Comparison of ENCODE assay signal across 21 cellular contexts in genomic region chr16:2226918-2227317, GRCh38. TPM values are rescaled to one million over a fixed set of nuclear protein-coding genes. Genes with fewer than 3 reads are reported as not detected.
DNase-seq lines count a peak whose midpoint lies in the region; ATAC-seq, FAIRE-seq and TF ChIP-seq lines count a peak whose summit lies in the region.
"Had no signal": no experiment of that assay in that cellular context is flagged by ENCODE, and none has a peak within 500 bp of the region (broad histone marks: within the 10 kb centered on the region; RNA-seq: fewer than 3 reads in every experiment).

No MANE protein-coding gene starts in this region.

- no peaks in the 10 kb centered on the region for H3K9me3 ChIP-seq in A549
- H3K9me3 ChIP-seq in PC-3 (ENCODE audit: low read length), result no peaks in the 10 kb centered on the region
- H3K9me3 ChIP-seq in breast epithelium, result no peaks in the 10 kb centered on the region
- no peaks in the 10 kb centered on the region for H3K9me3 ChIP-seq in small intestine (ENCODE audit: control insufficient read depth, low read depth)
- H3K9me3 ChIP-seq: BLaER1, SJSA1 had no signal

- TF ChIP-seq CTCF in 22Rv1 (IDR thresholded peaks at IDR 0.05) (no peak), A549 (IDR thresholded peaks at IDR 0.05) (no peak), PC-3 (conservative IDR thresholded peaks at IDR 0.05; ENCODE audit: low read depth, low read length) (no peak), nephron (IDR thresholded peaks at IDR 0.05; ENCODE audit: unreplicated experiment in 3 of 3) (no peak), breast epithelium (IDR thresholded peaks at IDR 0.05) (no peak)

- BruUV-seq in PC-3 (replicated peaks; lab: Mats Ljungman, UMichigan), result no TSS peak

- no peaks in the 10 kb centered on the region for H3K27me3 Mint-ChIP-seq in nephron (ENCODE audit: low read depth)

- 87% methylated on average over 6 of the region's 6 CpGs for WGBS in A549 (ENCODE audit: missing lambda C conversion rate)
- WGBS in small intestine, 3 donors, result 90 to 94% (median 94%) methylated on average over 6 of the region's 6 CpGs

- H3K27ac ChIP-seq in 22Rv1, result peak overlapping the region; percentile 95
- peak overlapping the region in 1 of 2 experiments; percentile 32; a peak in 1 of 6 replicates for H3K27ac ChIP-seq in A549
- H3K27ac ChIP-seq in PC-3 (ENCODE audit: low read length), result no peak overlapping the region
- H3K27ac ChIP-seq in breast epithelium, result no peak overlapping the region
- H3K27ac ChIP-seq in small intestine (ENCODE audit: low read depth in 1 of 2, low read length in 1 of 2), result no peak overlapping the region
- H3K27ac ChIP-seq: BLaER1, SJSA1 had no signal

- H3K79me2 ChIP-seq in PC-3 (ENCODE audit: low read length), result peaks cover 55% of the 10 kb centered on the region

- POLR2A ChIA-PET in A549 (lab: Yijun Ruan, JAX) (interaction anchor here (0.5 to 1.1 kb wide), 2 partner anchors 31 to 71 kb away, joined by 3 to 5 read pairs; partner anchors contain the start of gene TRAF7), PC-3 (lab: Charles Lee; ENCODE audit: unreplicated experiment) (interaction anchor here (0.5 to 1.1 kb wide), 2 partner anchors 71 to 262 kb away, joined by 3 to 25 read pairs; partner anchors contain the start of genes RPS2 and TRAF7)

- DNase-seq in A549 (ENCODE audit: low read depth in 1 of 2, low spot score in 1 of 2), result no peak
- no peak for DNase-seq in PC-3
- DNase-seq in breast epithelium (ENCODE audit: low spot score in 2 of 2), result no peak
- DNase-seq in GM12892 (ENCODE audit: insufficient read length), result no peak
- no peak for DNase-seq in small intestine
- DNase-seq: DMS 273 treated with DMSO at 0.1 percent for 48 hours, GDM1, KBM-7, NCI-H1436, NCI-H2029 treated with DMSO at 0.1 percent for 48 hours, NCI-H2171 treated with DMSO at 0.1 percent for 48 hours, NCI-H446 treated with DMSO at 0.1 percent for 48 hours, NCI-H748 treated with DMSO at 0.1 percent for 48 hours, OCI-M1 had no signal

- H3K36me3 ChIP-seq in PC-3 (ENCODE audit: low read depth, low read length) (no peaks in the 10 kb centered on the region; the same call in 1 of the 2 replicates), breast epithelium (peaks cover 10% of the 10 kb centered on the region), small intestine (ENCODE audit: control insufficient read depth in 2 of 2, insufficient read depth in 2 of 2, low read length in 2 of 2) (peaks cover 6 to 8% of the 10 kb centered on the region in 2 donors)

- FAIRE-seq in A549 (lab: Jason Lieb, UNC) (no peak), GM12892 (lab: Jason Lieb, UNC) (no peak), small intestine (lab: Jason Lieb, UNC) (no peak)
- FAIRE-seq: GM12878, GM18507 had no signal

- H4K20me1 ChIP-seq in PC-3 (ENCODE audit: low read length), result peaks cover 9% of the 10 kb centered on the region; the same call in 1 of the 2 replicates

- no peak overlapping the region for H3K4me3 ChIP-seq in A549
- H3K4me3 ChIP-seq in PC-3 (ENCODE audit: low read length), result no peak overlapping the region
- no peak overlapping the region for H3K4me3 ChIP-seq in breast epithelium
- no peak overlapping the region for H3K4me3 ChIP-seq in small intestine (ENCODE audit: low read depth in 1 of 2, low read length in 2 of 2)
- H3K4me3 ChIP-seq: BLaER1, GM12878, GM23338, SJSA1 had no signal

- peaks cover 25% of the 10 kb centered on the region for H3K4me1 ChIP-seq in A549
- H3K4me1 ChIP-seq in PC-3 (ENCODE audit: insufficient read depth, low read length), result peaks cover 12% of the 10 kb centered on the region
- peaks cover 4 to 12% of the 10 kb centered on the region in 2 donors for H3K4me1 ChIP-seq in breast epithelium
- peaks cover 0 to 2% of the 10 kb centered on the region in 2 donors for H3K4me1 ChIP-seq in small intestine (ENCODE audit: control insufficient read depth in 2 of 2, insufficient read depth in 1 of 2, low read depth in 1 of 2, low read length in 1 of 2)

- CTCF ChIA-PET in A549 (lab: Yijun Ruan, JAX), result interaction anchor here (0.7 to 3.8 kb wide), 6 partner anchors 15 to 274 kb away, joined by 3 to 20 read pairs (median 4); partner anchors contain the start of gene ECI1
- CTCF ChIA-PET in PC-3 (lab: Charles Lee), result interaction anchor here (1.0 kb wide), 1 partner anchor 33 kb away, joined by 3 read pairs; no protein-coding TSS in a partner anchor

- no peak for TF ChIP-seq RAD21 in A549 (conservative IDR thresholded peaks at IDR 0.05 in 1 of 2, IDR thresholded peaks at IDR 0.05 in 1 of 2)

- H3K36me3 Mint-ChIP-seq in nephron (ENCODE audit: low read depth), result peaks cover 4% of the 10 kb centered on the region

- TF ChIP-seq POLR2A in A549 (IDR thresholded peaks at IDR 0.05; ENCODE audit: low read length), result no peak
- no peak for TF ChIP-seq POLR2A in breast epithelium (IDR thresholded peaks at IDR 0.05)
- TF ChIP-seq POLR2A in GM12892 (IDR thresholded peaks at IDR 0.05; ENCODE audit: low read depth, low read length), result no peak

- no peaks in the 10 kb centered on the region for H3F3A ChIP-seq in PC-3 (ENCODE audit: low read length, unreplicated experiment)

- no peaks in the 10 kb centered on the region for H3K27me3 ChIP-seq in PC-3 (ENCODE audit: low read length)
- H3K27me3 ChIP-seq in breast epithelium, result no peaks in the 10 kb centered on the region
- H3K27me3 ChIP-seq in small intestine (ENCODE audit: control insufficient read depth in 2 of 2, insufficient read depth in 2 of 2, low read length in 2 of 2), result no peaks in the 10 kb centered on the region
- H3K27me3 ChIP-seq: BLaER1, SJSA1 had no signal

- H3K4me2 ChIP-seq in A549 (peak overlapping the region; percentile 50; the same call in 2 of the 3 replicates), PC-3 (ENCODE audit: low read length) (peak overlapping the region; percentile 68; the same call in 1 of the 2 replicates)
- H3K4me2 ChIP-seq: GM23338 had no signal

- intact Hi-C loops in PC-3 (cut with micrococcal nuclease) (no loop called here), breast epithelium (cut with DNase I; ENCODE audit: low total_unique reads) (no loop called here)

- peak overlapping the region; percentile 42 to 74 (median 59) for H3K4me3 Mint-ChIP-seq in nephron

- H3K9me2 ChIP-seq in PC-3 (replicated peaks; ENCODE audit: low read length), result no peaks in the 10 kb centered on the region

- H3K27ac Mint-ChIP-seq in nephron, result no peak overlapping the region
- H3K27ac Mint-ChIP-seq: GM23338 had no signal

- no peak overlapping the region for H2AFZ ChIP-seq in PC-3 (ENCODE audit: low read length)
- H2AFZ ChIP-seq: GM23338 had no signal

- H3K9ac ChIP-seq in PC-3 (ENCODE audit: low read length), result no peak overlapping the region

- no peaks in the 10 kb centered on the region for H3K4me1 Mint-ChIP-seq in nephron
- H3K4me1 Mint-ChIP-seq: GM23338 had no signal

- ATAC-seq in A549 (no peak), PC-3 (no peak)
- ATAC-seq: GM12878, GM23338 had no signal

- H3K9me3 Mint-ChIP-seq in nephron, result no peaks in the 10 kb centered on the region
- H3K9me3 Mint-ChIP-seq: GM23338 had no signal

- TF ChIP-seq EP300 in A549 (IDR thresholded peaks at IDR 0.05), result no peak

RNA-seq across cellular contexts. Expression of gene E4F1, which starts 3.5 kb away (rescaled TPM):
- 10.4 and 11.0 TPM in 2 replicates for polyA plus RNA-seq in A549 (2011; rRNA removed)
- polyA plus RNA-seq in A549 (2012; cell fraction: cytosol; rRNA removed), result 39.5 and 43.4 TPM in 2 replicates
- 164 and 278 TPM in 2 replicates for polyA plus RNA-seq in A549 (2012; cell fraction: nucleus; rRNA removed)
- polyA plus RNA-seq in A549 (2017; fragmentation: RNase III; extraction: RNeasy Plus Mini Kit Qiagen cat#74134 plus additional on column Dnase treatment), result 22.0 to 24.4 TPM (median 23.3 TPM) in 3 replicates
- polyA minus RNA-seq in A549 (2011; rRNA and poly(A)+ RNA removed), result 7.4 and 9.8 TPM in 2 replicates
- 49.0 and 57.7 TPM in 2 replicates for total RNA-seq in PC-3 (2014; rRNA removed)
- 10 to 100 TPM; 19.0 to 40.2 (median 34.7) TPM for total RNA-seq in breast epithelium
- 4.2 TPM for polyA plus RNA-seq in GM12892 (2012; ENCODE audit: missing spikeins)
- 10 to 100 TPM; 16.5 to 37.1 (median 28.1) TPM for polyA plus RNA-seq in small intestine

RNA-seq across cellular contexts. Expression of gene DNASE1L2, which starts 9.3 kb away (rescaled TPM):
- polyA plus RNA-seq in A549 (2011; rRNA removed) (0.36 and 0.65 TPM in 2 replicates), A549 (2017; fragmentation: RNase III; extraction: RNeasy Plus Mini Kit Qiagen cat#74134 plus additional on column Dnase treatment) (0.88 to 1.5 TPM (median 1.2 TPM) in 3 replicates), small intestine (1 to 10 TPM in 2 of 3 donors, under 1 TPM in 1; 0.55 to 3.8 (median 1.9) TPM)
- 1.9 and 2.3 TPM in 2 replicates for polyA plus RNA-seq in A549 (2012; cell fraction: cytosol; rRNA removed)
- 10.5 and 17.7 TPM in 2 replicates for polyA plus RNA-seq in A549 (2012; cell fraction: nucleus; rRNA removed)
- 0.41 and 0.44 TPM in 2 replicates for polyA minus RNA-seq in A549 (2011; rRNA and poly(A)+ RNA removed)
- total RNA-seq in PC-3 (2014; rRNA removed) (1.6 and 2.7 TPM in 2 replicates), breast epithelium (under 1 TPM in 2 of 3 donors, not detected in 1; 0.59 to 0.66 TPM)
- polyA plus RNA-seq in GM12892 (2012; ENCODE audit: missing spikeins), result 0.51 TPM
- total RNA-seq: GM23338 had no signal

RNA-seq across cellular contexts. Expression of gene PGP, which starts 12.3 kb away (rescaled TPM):
- polyA plus RNA-seq in A549 (2011; rRNA removed), result 13.9 and 15.0 TPM in 2 replicates
- 37.0 and 52.9 TPM in 2 replicates for polyA plus RNA-seq in A549 (2012; cell fraction: cytosol; rRNA removed)
- polyA plus RNA-seq in A549 (2012; cell fraction: nucleus; rRNA removed), result 67.6 and 101 TPM in 2 replicates
- 27.7 to 33.7 TPM (median 31.9 TPM) in 3 replicates for polyA plus RNA-seq in A549 (2017; fragmentation: RNase III; extraction: RNeasy Plus Mini Kit Qiagen cat#74134 plus additional on column Dnase treatment)
- 7.6 TPM in 2 replicates for polyA minus RNA-seq in A549 (2011; rRNA and poly(A)+ RNA removed)
- 46.0 and 58.1 TPM in 2 replicates for total RNA-seq in PC-3 (2014; rRNA removed)
- 10 to 100 TPM in 2 of 3 donors, 1 to 10 TPM in 1; 9.1 to 14.7 (median 12.9) TPM for total RNA-seq in breast epithelium
- 7.5 TPM for polyA plus RNA-seq in GM12892 (2012; ENCODE audit: missing spikeins)
- polyA plus RNA-seq in small intestine, result 10 to 100 TPM; 12.7 to 16.2 (median 14.1) TPM

RNA-seq across cellular contexts. Expression of gene BRICD5, which starts 16.3 kb away (rescaled TPM):
- polyA plus RNA-seq in A549 (2011; rRNA removed) (2.0 and 3.1 TPM in 2 replicates), A549 (2017; fragmentation: RNase III; extraction: RNeasy Plus Mini Kit Qiagen cat#74134 plus additional on column Dnase treatment) (7.4 to 11.6 TPM (median 9.1 TPM) in 3 replicates), small intestine (10 to 100 TPM in 1 of 3 donors, 1 to 10 TPM in 2; 1.6 to 84.1 (median 8.3) TPM)
- polyA plus RNA-seq in A549 (2012; cell fraction: cytosol; rRNA removed), result 6.3 TPM in 2 replicates
- polyA plus RNA-seq in A549 (2012; cell fraction: nucleus; rRNA removed), result 65.9 and 71.3 TPM in 2 replicates
- polyA minus RNA-seq in A549 (2011; rRNA and poly(A)+ RNA removed), result 0.54 and 1.9 TPM in 2 replicates
- total RNA-seq in PC-3 (2014; rRNA removed) (2.1 and 4.8 TPM in 2 replicates), breast epithelium (1 to 10 TPM; 1.4 to 7.5 (median 5.9) TPM)
- polyA plus RNA-seq in GM12892 (2012; ENCODE audit: missing spikeins), result 1.0 TPM

RNA-seq across cellular contexts. Expression of gene MLST8, which starts 21.7 kb away (rescaled TPM):
- 46.8 and 49.5 TPM in 2 replicates for polyA plus RNA-seq in A549 (2011; rRNA removed)
- 104 and 110 TPM in 2 replicates for polyA plus RNA-seq in A549 (2012; cell fraction: cytosol; rRNA removed)
- 151 and 193 TPM in 2 replicates for polyA plus RNA-seq in A549 (2012; cell fraction: nucleus; rRNA removed)
- 48.4 to 53.9 TPM (median 50.4 TPM) in 3 replicates for polyA plus RNA-seq in A549 (2017; fragmentation: RNase III; extraction: RNeasy Plus Mini Kit Qiagen cat#74134 plus additional on column Dnase treatment)
- 56.8 and 69.3 TPM in 2 replicates for polyA minus RNA-seq in A549 (2011; rRNA and poly(A)+ RNA removed)
- 63.3 and 73.6 TPM in 2 replicates for total RNA-seq in PC-3 (2014; rRNA removed)
- 10 to 100 TPM; 42.7 to 48.1 (median 46.5) TPM for total RNA-seq in breast epithelium
- 28.7 TPM for polyA plus RNA-seq in GM12892 (2012; ENCODE audit: missing spikeins)
- 10 to 100 TPM; 61.9 to 68.7 (median 63.5) TPM for polyA plus RNA-seq in small intestine
